8 cellular contexts compared by ENCODE assay signal in the genomic region with DNA sequence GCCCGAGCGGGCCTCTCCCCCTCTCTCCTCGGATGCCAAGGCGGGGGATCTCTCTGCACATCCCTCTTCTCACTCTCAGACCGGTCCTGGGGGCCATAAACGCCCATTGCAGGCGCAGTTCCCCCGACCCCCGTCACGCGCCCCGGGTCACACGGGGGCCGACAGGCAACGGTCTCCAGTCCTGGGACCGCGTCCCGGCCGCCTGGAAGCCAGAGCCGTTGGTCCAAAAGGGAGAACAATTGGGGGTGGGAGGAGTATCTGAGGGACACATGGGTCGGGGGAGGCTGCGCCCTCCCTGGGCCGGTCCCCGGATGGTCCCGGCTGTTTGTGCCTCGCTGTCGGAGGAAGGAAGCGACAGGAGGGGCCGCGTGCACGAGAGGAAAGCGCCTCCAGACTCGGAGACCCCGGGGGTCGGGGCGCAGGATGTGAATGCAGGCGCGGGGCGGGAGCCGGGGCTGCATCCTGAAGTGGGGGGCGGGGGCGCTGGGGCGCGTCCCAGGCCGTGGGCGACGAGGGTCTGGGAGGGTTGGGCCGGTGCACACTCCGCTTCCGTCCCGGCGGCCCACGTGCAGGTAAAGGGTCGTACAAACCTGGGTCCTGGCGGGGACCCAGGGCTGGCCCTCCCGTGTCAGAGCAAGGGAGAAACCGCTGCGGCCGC. TPM values are rescaled to one million over a fixed set of nuclear protein-coding genes. Genes with fewer than 3 reads are reported as not detected.
DNase-seq lines count a peak whose midpoint lies in the region; ATAC-seq and TF ChIP-seq lines count a peak whose summit lies in the region.

No MANE protein-coding gene starts in this region.

- ATAC-seq in lower lobe of right lung (peak; percentile 3 to 4), GM18870 (IDR thresholded peaks at IDR 0.05; ENCODE audit: unreplicated experiment) (no peak)

- H3K9me3 ChIP-seq in lower lobe of right lung (no peaks in the 10 kb centered on the region), uterus (no peaks in the 10 kb centered on the region)

- H3K27me3 ChIP-seq in lower lobe of right lung (ENCODE audit: low read depth) (peaks cover 47% of the 10 kb centered on the region), uterus (peaks cover 13 to 14% of the 10 kb centered on the region in 2 donors)

- peak; percentile 31 for DNase-seq in stimulated activated CD4-positive, alpha-beta T cell treated with anti-CD3 and anti-CD28 coated beads, Interleukin-15, amount 100 ng/mL, for 24 hours
- no peak for DNase-seq in stimulated activated CD4-positive, alpha-beta T cell treated with anti-CD3 and anti-CD28 coated beads, Interleukin-2, amount 100 ng/mL, for 48 hours
- no peak for DNase-seq in astrocyte of the spinal cord (ENCODE audit: low read depth, low spot score)
- DNase-seq in lower lobe of right lung = no peak
- no peak for DNase-seq in uterus
- no peak for DNase-seq in T-helper 9 cell
- no peak for DNase-seq in NCI-H524 treated with DMSO at 0.1 percent for 48 hours (lab: John Stamatoyannopoulos, UW)

- no peak for TF ChIP-seq CTCF in astrocyte of the spinal cord (IDR thresholded peaks at IDR 0.05; ENCODE audit: low read depth, low read length)
- TF ChIP-seq CTCF in lower lobe of right lung (IDR thresholded peaks at IDR 0.05) = no peak
- TF ChIP-seq CTCF in uterus (IDR thresholded peaks at IDR 0.05) = no peak

- H3K4me3 ChIP-seq in astrocyte of the spinal cord (ENCODE audit: low read depth, low read length) = peak overlapping the region; percentile 59
- H3K4me3 ChIP-seq in lower lobe of right lung = peak overlapping the region; percentile 73
- H3K4me3 ChIP-seq in uterus = peak overlapping the region; percentile 16 to 46

- H3K36me3 ChIP-seq in lower lobe of right lung (no peaks in the 10 kb centered on the region), uterus (no peaks in the 10 kb centered on the region)

- intact Hi-C loops in lower lobe of right lung (cut with DNase I) (no loop called here), uterus (cut with DNase I; ENCODE audit: low total_unique reads) (no loop called here)

- in situ Hi-C loops in astrocyte of the spinal cord (cut with HindIII; ENCODE audit: low sequenced_read_pairs) = no loop called here

- peaks cover 15% of the 10 kb centered on the region for H3K4me1 ChIP-seq in lower lobe of right lung
- peaks cover 0 to 9% of the 10 kb centered on the region in 2 donors for H3K4me1 ChIP-seq in uterus

- no peak for TF ChIP-seq POLR2A in uterus (IDR thresholded peaks at IDR 0.05)

- H3K27ac ChIP-seq in lower lobe of right lung (no peak overlapping the region), uterus (no peak overlapping the region)

RNA-seq across cellular contexts. Expression of gene SLC4A11, which starts 0.9 kb away (rescaled TPM):
- 5.0 TPM for total RNA-seq in lower lobe of right lung
- total RNA-seq in uterus = under 1 TPM in 3 of 4 donors, not detected in 1; 0.29 to 0.91 (median 0.76) TPM

RNA-seq across cellular contexts. Expression of gene ITPA, which starts 28.8 kb away (rescaled TPM):
- total RNA-seq in lower lobe of right lung (40.9 TPM), uterus (10 to 100 TPM in 3 of 4 donors, 1 to 10 TPM in 1; 6.9 to 25.0 (median 21.8) TPM)

RNA-seq across cellular contexts. Expression of gene DDRGK1, which starts 33.6 kb away (rescaled TPM):
- total RNA-seq in lower lobe of right lung (89.8 TPM), uterus (10 to 100 TPM; 37.7 to 74.9 (median 40.1) TPM)
